Comparison of ENCODE assay signal across 12 cellular contexts in the genomic region with DNA sequence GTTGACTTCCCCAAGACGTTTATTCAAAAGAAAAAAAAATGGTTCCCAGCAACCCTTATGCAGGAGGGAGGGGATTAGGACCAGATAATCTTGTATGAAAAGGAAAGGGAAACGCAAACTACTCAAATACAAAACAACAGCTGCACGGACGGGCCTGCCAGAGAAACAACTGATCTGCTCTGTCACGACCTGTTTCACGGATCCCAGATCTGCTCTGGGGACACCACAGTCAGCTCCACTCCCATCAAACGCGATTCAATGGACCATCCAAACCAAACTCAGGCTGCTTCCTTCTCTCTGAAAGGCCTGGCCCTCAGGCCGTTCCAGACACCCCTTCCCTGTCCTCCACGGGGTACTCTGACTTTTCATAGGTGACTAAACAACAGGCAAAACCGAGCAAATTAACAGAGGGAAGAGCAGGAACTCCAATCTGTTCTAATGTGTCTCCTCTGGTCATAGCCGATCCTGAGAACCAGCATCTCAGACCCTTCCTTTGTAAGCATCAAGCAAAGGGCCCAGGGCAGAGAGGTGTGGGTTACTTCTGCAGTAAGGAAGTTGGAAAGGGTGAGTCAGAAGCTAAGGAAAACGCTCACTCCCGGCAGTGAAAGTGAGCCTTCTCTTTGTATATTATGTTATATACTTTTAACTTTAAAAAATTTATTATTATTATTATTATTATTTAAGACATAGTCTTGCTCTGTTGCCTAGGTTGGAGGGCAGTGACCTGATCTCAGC.
A peak's percentile ranks its signal among the peaks of the same experiment; 100 is the strongest.
DNase-seq lines count a peak whose midpoint lies in the region; ATAC-seq and TF ChIP-seq lines count a peak whose summit lies in the region.
"Had no signal": no experiment of that assay in that cellular context is flagged by ENCODE, and none has a peak within 500 bp of the region (broad histone marks: within the 10 kb centered on the region; RNA-seq: fewer than 3 reads in every experiment).

No MANE protein-coding gene starts in this region.

- H3K4me1 ChIP-seq in adrenal gland (replicated peaks in 1 of 2) (no peaks in the 10 kb centered on the region), heart right ventricle (peaks cover 0 to 34% (median 14%) of the 10 kb centered on the region in 9 donors), prostate gland (replicated peaks) (no peaks in the 10 kb centered on the region)
- H3K4me1 ChIP-seq: SJSA1 had no signal

- WGBS in adrenal gland, 4 donors: 56 to 64% (median 63%) methylated on average over 14 of the region's 14 CpGs
- 43 to 60% methylated on average over 14 of the region's 14 CpGs for WGBS in heart right ventricle, 2 donors
- WGBS in prostate gland: 15% methylated on average over 14 of the region's 14 CpGs

- no peaks in the 10 kb centered on the region for H3K27me3 ChIP-seq in adrenal gland
- no peaks in the 10 kb centered on the region for H3K27me3 ChIP-seq in heart right ventricle
- H3K27me3 ChIP-seq in prostate gland (replicated peaks; ENCODE audit: insufficient read depth): no peaks in the 10 kb centered on the region
- H3K27me3 ChIP-seq: SJSA1 had no signal

- ATAC-seq in heart right ventricle (peak in 7 of 8 donors; percentile 49 to 68 (median 56)), HG03280 (IDR thresholded peaks at IDR 0.05; ENCODE audit: unreplicated experiment) (no peak)
- ATAC-seq: activated CD8-positive, alpha-beta T cell treated with anti-CD3 and anti-CD28 coated beads for 36 hours had no signal

- DNase-seq in AG10803 (ENCODE audit: low read depth) (no peak), adrenal gland (peak in 1 of 7 donors; percentile 56), heart right ventricle (peak in 1 of 2 donors; percentile 65), prostate gland (ENCODE audit: low spot score) (peak; percentile 43), NCI-H128 (lab: John Stamatoyannopoulos, UW; ENCODE audit: unreplicated experiment) (no peak), COLO829 (ENCODE audit: low spot score) (no peak)
- DNase-seq in effector CD8-positive, alpha-beta T cell (lab: John Stamatoyannopoulos, UW): no peak
- DNase-seq: activated CD8-positive, alpha-beta T cell treated with anti-CD3 and anti-CD28 coated beads for 36 hours; AML-193; NCI-H187 treated with DMSO at 0.1 percent for 48 hours had no signal

- TF ChIP-seq POLR2A in adrenal gland (IDR thresholded peaks at IDR 0.05): no peak
- TF ChIP-seq POLR2A in prostate gland (IDR thresholded peaks at IDR 0.05): no peak

- no peaks in the 10 kb centered on the region for H3K9me3 ChIP-seq in adrenal gland (replicated peaks in 1 of 3)
- no peaks in the 10 kb centered on the region for H3K9me3 ChIP-seq in heart right ventricle
- no peaks in the 10 kb centered on the region for H3K9me3 ChIP-seq in prostate gland
- H3K9me3 ChIP-seq: SJSA1 had no signal

- H3K27ac ChIP-seq in adrenal gland (peak overlapping the region in 3 of 5 donors; percentile 7 to 70 (median 54)), heart right ventricle (peak overlapping the region; percentile 23 to 82 (median 76)), prostate gland (peak overlapping the region; percentile 66 to 83)
- H3K27ac ChIP-seq: SJSA1 had no signal

- H3K4me3 ChIP-seq in AG10803 (ENCODE audit: low read length) (peak overlapping the region; percentile 12; the same call in 1 of the 2 replicates), adrenal gland (no peak overlapping the region), heart right ventricle (no peak overlapping the region), prostate gland (no peak overlapping the region)
- H3K4me3 ChIP-seq: SJSA1 had no signal

- H3K36me3 ChIP-seq in adrenal gland (replicated peaks in 1 of 2) (no peaks in the 10 kb centered on the region), heart right ventricle (peaks cover 0 to 14% (median 0%) of the 10 kb centered on the region in 9 donors), prostate gland (no peaks in the 10 kb centered on the region)
- H3K36me3 ChIP-seq: SJSA1 had no signal

- TF ChIP-seq CTCF in AG10803 (conservative IDR thresholded peaks at IDR 0.05; ENCODE audit: low read length): no peak
- no peak for TF ChIP-seq CTCF in adrenal gland (IDR thresholded peaks at IDR 0.05)
- no peak for TF ChIP-seq CTCF in heart right ventricle (IDR thresholded peaks at IDR 0.05)
- no peak for TF ChIP-seq CTCF in prostate gland (IDR thresholded peaks at IDR 0.05)

- intact Hi-C loops in adrenal gland (cut with DNase I): no loop called here
- intact Hi-C loops in heart right ventricle (cut with DNase I): no loop called here
- intact Hi-C loops in prostate gland (cut with DNase I): no loop called here
